In genomic region chr7:44158060-44158872, GRCh38 we compare ENCODE assay signal across 2 cellular contexts.
A peak's percentile ranks its signal among the peaks of the same experiment; 100 is the strongest.
TF ChIP-seq lines count a peak whose summit lies in the region.

No MANE protein-coding gene starts in this region.

TF ChIP-seq in SK-N-SH treated with all-trans-retinoic acid at 6 μM for 48 hours, 23 proteins besides CTCF, POLR2A, EP300 and RAD21:
- TF ChIP-seq TOX (CRISPR knock-in tag; IDR thresholded peaks at IDR 0.05; ENCODE audit: borderline replicate concordance), result no peak
- peak; percentile 23; the same call in 1 of the 2 replicates for TF ChIP-seq TCF4 (CRISPR knock-in tag; IDR thresholded peaks at IDR 0.05; ENCODE audit: borderline replicate concordance)

TF ChIP-seq in HepG2, 621 proteins besides CTCF, POLR2A, EP300 and RAD21:
- TF ChIP-seq HOXA3 (CRISPR knock-in tag; IDR thresholded peaks at IDR 0.05), result no peak
- TF ChIP-seq ZBTB33 (CRISPR knock-in tag; IDR thresholded peaks at IDR 0.05), result no peak
- no peak for TF ChIP-seq MAFG (CRISPR knock-in tag; IDR thresholded peaks at IDR 0.05)
- no peak for TF ChIP-seq ATF5 (CRISPR knock-in tag; IDR thresholded peaks at IDR 0.05; ENCODE audit: low read depth)
- no peak for TF ChIP-seq ZNF235 (CRISPR knock-in tag; IDR thresholded peaks at IDR 0.05; ENCODE audit: borderline replicate concordance)
- TF ChIP-seq ZNF678 (CRISPR knock-in tag; IDR thresholded peaks at IDR 0.05), result no peak
- TF ChIP-seq ZNF160 (CRISPR knock-in tag; IDR thresholded peaks at IDR 0.05), result no peak
- TF ChIP-seq CEBPG (CRISPR knock-in tag; IDR thresholded peaks at IDR 0.05), result no peak
- TF ChIP-seq HDAC2 (CRISPR knock-in tag; IDR thresholded peaks at IDR 0.05), result no peak
- no peak for TF ChIP-seq ELF1 (CRISPR knock-in tag; IDR thresholded peaks at IDR 0.05)
- no peak for TF ChIP-seq ZNF503 (CRISPR knock-in tag; IDR thresholded peaks at IDR 0.05)
- no peak for TF ChIP-seq SMYD3 (CRISPR knock-in tag; IDR thresholded peaks at IDR 0.05)
- TF ChIP-seq GLI4 (CRISPR knock-in tag; IDR thresholded peaks at IDR 0.05; ENCODE audit: borderline replicate concordance), result no peak
- no peak for TF ChIP-seq LRRFIP1 (CRISPR knock-in tag; conservative IDR thresholded peaks at IDR 0.05)
- TF ChIP-seq ZNF292 (CRISPR knock-in tag; IDR thresholded peaks at IDR 0.05; ENCODE audit: borderline replicate concordance, low read depth), result no peak
- TF ChIP-seq MAX (IDR thresholded peaks at IDR 0.05), result no peak
- no peak for TF ChIP-seq BORCS8-MEF2B (CRISPR knock-in tag; IDR thresholded peaks at IDR 0.05)
- TF ChIP-seq AFF4 (CRISPR knock-in tag; IDR thresholded peaks at IDR 0.05), result no peak
- TF ChIP-seq ZEB1 (IDR thresholded peaks at IDR 0.05; ENCODE audit: insufficient replicate concordance, low read depth), result no peak
- no peak for TF ChIP-seq SALL1 (CRISPR knock-in tag; IDR thresholded peaks at IDR 0.05)
